Comparison of ENCODE assay signal across 1 cellular context in genomic region chr9:87515588-87516221, GRCh38.
TF ChIP-seq lines count a peak whose summit lies in the region.

No MANE protein-coding gene starts in this region.

TF ChIP-seq in HCT116, 20 proteins besides CTCF, POLR2A, EP300 and RAD21:
- TF ChIP-seq REST (IDR thresholded peaks at IDR 0.05; ENCODE audit: low read depth) (no peak), TCF7L2 (IDR thresholded peaks at IDR 0.05; ENCODE audit: borderline replicate concordance, extremely low read depth, insufficient read depth, insufficient read length) (no peak), MAX (IDR thresholded peaks at IDR 0.05) (no peak), ELF1 (IDR thresholded peaks at IDR 0.05; ENCODE audit: borderline replicate concordance, low read depth) (no peak), FOSL1 (IDR thresholded peaks at IDR 0.05; ENCODE audit: low read depth) (no peak), ZBTB33 (IDR thresholded peaks at IDR 0.05; ENCODE audit: extremely low read depth, insufficient replicate concordance, low read length) (no peak), EZH2 (IDR thresholded peaks at IDR 0.05) (no peak), CBX3 (IDR thresholded peaks at IDR 0.05; ENCODE audit: low read depth) (no peak), EGR1 (IDR thresholded peaks at IDR 0.05; ENCODE audit: low read depth) (no peak), YY1 (IDR thresholded peaks at IDR 0.05; ENCODE audit: extremely low read depth, insufficient replicate concordance, low read depth, low read length) (no peak), POLR2AphosphoS5 (IDR thresholded peaks at IDR 0.05; ENCODE audit: low read depth, low read length) (no peak), ATF3 (IDR thresholded peaks at IDR 0.05) (no peak), SP1 (IDR thresholded peaks at IDR 0.05; ENCODE audit: low read depth) (no peak), ZFX (IDR thresholded peaks at IDR 0.05) (no peak), SRF (IDR thresholded peaks at IDR 0.05; ENCODE audit: low read depth) (no peak), EZH2phosphoT487 (IDR thresholded peaks at IDR 0.05; ENCODE audit: borderline replicate concordance) (no peak)
